Comparison of ENCODE assay signal across 16 cellular contexts in the genomic region with DNA sequence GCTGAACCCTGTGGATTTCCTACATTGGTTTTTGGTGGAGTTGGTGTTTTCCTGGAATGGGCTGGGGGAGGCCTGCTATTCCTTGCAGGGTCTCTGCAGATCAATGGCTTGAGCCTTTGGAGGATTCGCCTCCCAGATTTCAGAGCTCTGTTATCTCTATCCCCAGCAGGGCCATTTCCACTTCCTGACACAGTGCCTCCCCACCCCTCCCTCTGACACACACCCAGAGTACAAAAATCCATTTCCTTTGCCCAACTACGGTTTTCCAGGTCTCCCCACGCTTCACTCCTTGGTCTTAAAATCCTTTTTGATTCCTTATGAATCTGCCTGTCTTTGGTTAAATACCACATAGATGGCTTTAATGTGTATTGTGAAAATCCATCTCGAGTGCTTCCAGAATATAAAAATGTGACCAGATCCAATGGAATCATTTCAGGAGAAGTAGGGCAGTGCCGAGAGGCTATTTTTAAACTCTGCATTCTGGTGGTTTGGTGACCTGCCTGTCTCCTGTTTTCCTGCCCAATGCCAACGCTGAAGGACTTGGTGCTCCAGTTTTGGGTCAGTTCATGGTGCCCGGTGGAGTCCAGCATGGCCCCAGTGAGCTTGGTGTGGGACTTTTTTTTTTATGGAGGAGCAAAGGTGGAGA.
DNase-seq lines count a peak whose midpoint lies in the region; ATAC-seq, FAIRE-seq and TF ChIP-seq lines count a peak whose summit lies in the region.
"Had no signal": no experiment of that assay in that cellular context is flagged by ENCODE, and none has a peak within 500 bp of the region (broad histone marks: within the 10 kb centered on the region; RNA-seq: fewer than 3 reads in every experiment).

No MANE protein-coding gene starts in this region.

- no peaks in the 10 kb centered on the region for H3K9me2 ChIP-seq in GM23248 (ENCODE audit: insufficient read depth)

- H3K9me3 ChIP-seq in BLaER1 treated with 17β-estradiol and CSF1 and Interleukin-3, amounts not matched to agents 10 nM and 100 nM (replicated peaks in 1 of 11) = peaks cover 0 to 15% (median 3%) of the 10 kb centered on the region in 11 experiments; a peak in 7 of 22 replicates
- H3K9me3 ChIP-seq in GM23248 (ENCODE audit: low read depth) (no peaks in the 10 kb centered on the region), tibial nerve (no peaks in the 10 kb centered on the region)
- H3K9me3 ChIP-seq: thoracic aorta had no signal

- H3K36me3 ChIP-seq in BLaER1 treated with 17β-estradiol and CSF1 and Interleukin-3, amounts not matched to agents 10 nM and 100 nM = no peaks in the 10 kb centered on the region
- H3K36me3 ChIP-seq in GM23248 (ENCODE audit: low read depth) (no peaks in the 10 kb centered on the region), tibial nerve (no peaks in the 10 kb centered on the region)
- H3K36me3 ChIP-seq: thoracic aorta had no signal

- H3K36me3 Mint-ChIP-seq in naive thymus-derived CD8-positive, alpha-beta T cell = no peaks in the 10 kb centered on the region
- H3K36me3 Mint-ChIP-seq: CD8-positive, alpha-beta memory T cell had no signal

- H3K4me3 Mint-ChIP-seq in naive thymus-derived CD8-positive, alpha-beta T cell = peak overlapping the region in 5 of 10 donors; percentile 15 to 54 (median 29)

- no peak overlapping the region for H3K9ac ChIP-seq in BLaER1 treated with 17β-estradiol and CSF1 and Interleukin-3, amounts not matched to agents 10 nM and 100 nM
- no peak overlapping the region for H3K9ac ChIP-seq in GM23248

- H3K79me2 ChIP-seq in GM23248 (ENCODE audit: insufficient read depth) = no peaks in the 10 kb centered on the region

- no peaks in the 10 kb centered on the region for H3F3A ChIP-seq in GM23248 (ENCODE audit: insufficient read depth)

- H2AFZ ChIP-seq in GM23248 = peak overlapping the region; percentile 83

- POLR2A ChIA-PET in naive thymus-derived CD8-positive, alpha-beta T cell (lab: Charles Lee) = interaction anchor here (0.7 to 5.1 kb wide), 6 partner anchors 8 to 298 kb away, joined by 3 to 73 read pairs (median 5); no protein-coding TSS in a partner anchor

- H3K4me1 ChIP-seq in BLaER1 treated with 17β-estradiol and CSF1 and Interleukin-3, amounts not matched to agents 10 nM and 100 nM = peaks cover 44 to 60% (median 52%) of the 10 kb centered on the region in 10 experiments
- H3K4me1 ChIP-seq in GM23248 (ENCODE audit: insufficient read depth) = peaks cover 8% of the 10 kb centered on the region
- H3K4me1 ChIP-seq in tibial nerve = peaks cover 0 to 13% (median 0%) of the 10 kb centered on the region in 4 donors
- H3K4me1 ChIP-seq: foreskin keratinocyte had no signal

- H3K27ac Mint-ChIP-seq in naive thymus-derived CD8-positive, alpha-beta T cell = peak overlapping the region in 7 of 10 donors; percentile 34 to 95 (median 62)

- peak; percentile 25 for DNase-seq in GM23248
- DNase-seq in dermis blood vessel endothelial cell = peak; percentile 56
- DNase-seq in naive thymus-derived CD8-positive, alpha-beta T cell = no peak
- no peak for DNase-seq in tibial nerve (ENCODE audit: low spot score in 2 of 2)
- DNase-seq in omental fat pad (ENCODE audit: low spot score) = no peak
- DNase-seq in NCI-H1092 treated with DMSO at 0.1 percent for 48 hours (lab: John Stamatoyannopoulos, UW) = no peak
- DNase-seq in D721Med (ENCODE audit: insufficient read length, low spot score) = no peak
- DNase-seq: activated CD4-positive, alpha-beta T cell treated with anti-CD3 and anti-CD28 coated beads for 48 hours; CD8-positive, alpha-beta memory T cell; effector CD8-positive, alpha-beta T cell; foreskin keratinocyte; NCI-H2081 treated with DMSO at 0.1 percent for 48 hours; stimulated activated CD4-positive, alpha-beta T cell treated with anti-CD3 and anti-CD28 coated beads, Interleukin-2, amount 100 ng/mL, for 48 hours; T-helper 9 cell had no signal

- H3K27ac ChIP-seq in BLaER1 treated with 17β-estradiol and CSF1 and Interleukin-3, amounts not matched to agents 10 nM and 100 nM = no peak overlapping the region
- H3K27ac ChIP-seq in GM23248 (no peak overlapping the region), tibial nerve (no peak overlapping the region)
- H3K27ac ChIP-seq: foreskin keratinocyte had no signal

- H3K4me1 Mint-ChIP-seq in naive thymus-derived CD8-positive, alpha-beta T cell = peaks cover 40 to 82% (median 78%) of the 10 kb centered on the region in 4 donors

- H4K20me1 ChIP-seq in BLaER1 treated with 17β-estradiol and CSF1 and Interleukin-3, amounts not matched to agents 10 nM and 100 nM = no peaks in the 10 kb centered on the region
- H4K20me1 ChIP-seq in GM23248 (ENCODE audit: insufficient read depth) = no peaks in the 10 kb centered on the region

- TF ChIP-seq EP300 in tibial nerve (IDR thresholded peaks at IDR 0.05) = no peak

- peaks cover 0 to 2% (median 0%) of the 10 kb centered on the region in 9 donors for H3K9me3 Mint-ChIP-seq in naive thymus-derived CD8-positive, alpha-beta T cell
- H3K9me3 Mint-ChIP-seq: CD8-positive, alpha-beta memory T cell had no signal

- no peak for FAIRE-seq in D721Med (lab: Jason Lieb, UNC)

- ATAC-seq in naive thymus-derived CD8-positive, alpha-beta T cell = no peak
- ATAC-seq in omental fat pad (ENCODE audit: low FRiP score) = no peak
- ATAC-seq: foreskin keratinocyte had no signal

- H3K4me3 ChIP-seq in BLaER1 treated with 17β-estradiol and CSF1 and Interleukin-3, amounts not matched to agents 10 nM and 100 nM = no peak overlapping the region
- H3K4me3 ChIP-seq in GM23248 (no peak overlapping the region), tibial nerve (no peak overlapping the region)
- H3K4me3 ChIP-seq: thoracic aorta had no signal

- H3K4me2 ChIP-seq in BLaER1 treated with 17β-estradiol and CSF1 and Interleukin-3, amounts not matched to agents 10 nM and 100 nM = peak overlapping the region; percentile 39 to 95 (median 80)
- H3K4me2 ChIP-seq in GM23248 (ENCODE audit: unreplicated experiment) = peak overlapping the region; percentile 25

- in situ Hi-C loops in GM23248 (cut with MboI) = no loop called here

- WGBS in GM23248 (ENCODE audit: low coverage in 1 of 2, low lambda C conversion rate in 2 of 2, missing lambda C conversion rate in 2 of 2), 2 experiments = 27 to 34% methylated on average over 7 of the region's 7 CpGs
- WGBS in tibial nerve, 2 donors = 59 to 67% methylated on average over 7 of the region's 7 CpGs

- H3K27me3 Mint-ChIP-seq in naive thymus-derived CD8-positive, alpha-beta T cell = no peaks in the 10 kb centered on the region
- H3K27me3 Mint-ChIP-seq: CD8-positive, alpha-beta memory T cell had no signal

- no peak for TF ChIP-seq POLR2A in tibial nerve (IDR thresholded peaks at IDR 0.05)

- TF ChIP-seq CTCF in tibial nerve (IDR thresholded peaks at IDR 0.05) (no peak), omental fat pad (IDR thresholded peaks at IDR 0.05) (no peak), D721Med (IDR thresholded peaks at IDR 0.05; ENCODE audit: insufficient read depth, missing control alignments) (no peak)

- H3K27me3 ChIP-seq in BLaER1 treated with 17β-estradiol and CSF1 and Interleukin-3, amounts not matched to agents 10 nM and 100 nM = peaks cover 0 to 16% (median 0%) of the 10 kb centered on the region in 11 experiments; a peak in 4 of 22 replicates
- no peaks in the 10 kb centered on the region for H3K27me3 ChIP-seq in GM23248 (replicated peaks; ENCODE audit: insufficient read depth)
- no peaks in the 10 kb centered on the region for H3K27me3 ChIP-seq in tibial nerve
- H3K27me3 ChIP-seq: foreskin keratinocyte had no signal

Comparison
In these comparisons a context has a peak if more than half of its experiments do, and no peak if none do; other contexts are left out.
1. DNase-seq: peak in GM23248 (single experiment) and dermis blood vessel endothelial cell (single experiment); none in naive thymus-derived CD8-positive, alpha-beta T cell (0 of 10), tibial nerve (0 of 2), omental fat pad (single experiment), NCI-H1092 treated with DMSO at 0.1 percent for 48 hours (single experiment) and D721Med (single experiment).